Comparison of ENCODE assay signal across 14 cellular contexts in the genomic region with DNA sequence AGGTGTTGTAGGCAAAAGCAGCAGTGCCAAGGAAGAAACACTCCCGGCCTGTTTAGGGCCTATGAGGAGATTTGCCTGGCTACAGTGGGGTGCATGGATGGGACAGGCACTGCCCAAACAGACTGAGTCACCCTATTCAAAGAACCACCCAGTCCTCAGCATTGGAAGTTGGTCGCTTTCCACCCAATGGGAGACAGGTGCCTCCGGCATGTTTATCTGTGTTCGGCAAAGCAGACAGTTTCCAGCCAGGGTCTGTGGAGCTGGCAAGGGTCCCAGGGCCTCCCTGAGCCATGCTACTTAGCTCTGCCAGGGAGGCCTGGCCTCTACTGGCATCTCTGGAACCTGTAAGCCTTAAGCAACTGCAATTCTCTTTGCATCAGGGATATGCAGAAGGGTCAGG.
DNase-seq lines count a peak whose midpoint lies in the region.
"Had no signal": no experiment of that assay in that cellular context is flagged by ENCODE, and none has a peak within 500 bp of the region (broad histone marks: within the 10 kb centered on the region; RNA-seq: fewer than 3 reads in every experiment).

No MANE protein-coding gene starts in this region.

- no peak overlapping the region for H3K4ac ChIP-seq in trophoblast cell (ENCODE audit: low read depth, low read length)

- peaks cover 4 to 9% of the 10 kb centered on the region in 2 experiments for H3K4me1 ChIP-seq in trophoblast cell (ENCODE audit: control insufficient read depth in 1 of 2, insufficient read depth in 2 of 2, low read length in 2 of 2)
- H3K4me1 ChIP-seq: SJSA1 had no signal

- H3K79me2 ChIP-seq in trophoblast cell (ENCODE audit: control insufficient read depth, insufficient read depth, low read length, poor library complexity): no peaks in the 10 kb centered on the region

- H3K4me3 ChIP-seq in trophoblast cell (ENCODE audit: low read depth, low read length): no peak overlapping the region
- H3K4me3 ChIP-seq in H7 (ENCODE audit: insufficient read depth, low read depth, low read length): no peak overlapping the region
- H3K4me3 ChIP-seq: SJSA1 had no signal

- no peak overlapping the region for H2AFZ ChIP-seq in trophoblast cell (ENCODE audit: insufficient read depth, low read length, poor library complexity)

- H3K4me2 ChIP-seq in trophoblast cell (ENCODE audit: low read length): no peak overlapping the region

- no peak overlapping the region for H4K12ac ChIP-seq in trophoblast cell (ENCODE audit: low read depth, low read length)

- H4K91ac ChIP-seq in trophoblast cell (ENCODE audit: low read depth, low read length): peak overlapping the region; percentile 13

- H3K9ac ChIP-seq in trophoblast cell (ENCODE audit: low read length): no peak overlapping the region

- H3K36me3 ChIP-seq in trophoblast cell (ENCODE audit: control insufficient read depth in 1 of 2, insufficient read depth in 2 of 2, low read length in 2 of 2) (no peaks in the 10 kb centered on the region), H7 (replicated peaks; ENCODE audit: control insufficient read depth, insufficient read depth, low read length) (no peaks in the 10 kb centered on the region)
- H3K36me3 ChIP-seq: SJSA1 had no signal

- H3K27me3 ChIP-seq in trophoblast cell (ENCODE audit: insufficient read depth, low read length) (no peaks in the 10 kb centered on the region), H7 (ENCODE audit: control insufficient read depth, insufficient read depth, low read length) (no peaks in the 10 kb centered on the region)
- H3K27me3 ChIP-seq: SJSA1 had no signal

- H3K27ac ChIP-seq in trophoblast cell (ENCODE audit: low read depth, low read length): no peak overlapping the region
- H3K27ac ChIP-seq: SJSA1 had no signal

- H3K79me1 ChIP-seq in trophoblast cell (ENCODE audit: low read length): no peaks in the 10 kb centered on the region

- H3K18ac ChIP-seq in trophoblast cell (ENCODE audit: low read length): no peak overlapping the region

- no peak overlapping the region for H3K14ac ChIP-seq in trophoblast cell (ENCODE audit: low read length)

- WGBS in trophoblast cell (ENCODE audit: extremely low coverage, insufficient coverage, insufficient read length): no CpG with 5 or more reads among the region's 4 CpGs

- no peak overlapping the region for H2BK12ac ChIP-seq in trophoblast cell (ENCODE audit: low read length)

- H2AK5ac ChIP-seq in trophoblast cell (ENCODE audit: low read length): no peak overlapping the region

- H4K8ac ChIP-seq in trophoblast cell (ENCODE audit: low read depth, low read length): no peak overlapping the region

- no peaks in the 10 kb centered on the region for H3K9me3 ChIP-seq in trophoblast cell (ENCODE audit: insufficient read depth, low read depth, low read length)
- H3K9me3 ChIP-seq: SJSA1 had no signal

- H2BK120ac ChIP-seq in trophoblast cell (ENCODE audit: insufficient read depth, low read length, poor library complexity): no peak overlapping the region

- no peak overlapping the region for H2BK5ac ChIP-seq in trophoblast cell (ENCODE audit: low read depth, low read length, poor library complexity)

- DNase-seq in Daoy (ENCODE audit: low read depth): peak; percentile 9
- peak; percentile 39 for DNase-seq in M059J (ENCODE audit: low read depth)
- peak; percentile 79 for DNase-seq in NCI-H446 treated with DMSO at 0.1 percent for 48 hours (lab: John Stamatoyannopoulos, UW)
- no peak for DNase-seq in trophoblast cell
- no peak for DNase-seq in NCI-H748 (lab: John Stamatoyannopoulos, UW; ENCODE audit: unreplicated experiment)
- DNase-seq in foreskin melanocyte: no peak
- no peak for DNase-seq in H7
- DNase-seq: CD4-positive, alpha-beta memory T cell; KG1; NCI-H1417; NCI-H2081; NCI-H526 treated with DMSO at 0.1 percent for 48 hours; PC-3 had no signal

- no peak overlapping the region for H3K23ac ChIP-seq in trophoblast cell (ENCODE audit: low read length)

Comparison
In these comparisons a context has a peak if more than half of its experiments do, and no peak if none do; other contexts are left out.
1. DNase-seq: peak in Daoy (single experiment), M059J (single experiment) and NCI-H446 treated with DMSO at 0.1 percent for 48 hours (single experiment); none in trophoblast cell (0 of 2), NCI-H748 (single experiment), foreskin melanocyte (single experiment) and H7 (single experiment).